Comparison of ENCODE assay signal across 1 cellular context in the genomic region with DNA sequence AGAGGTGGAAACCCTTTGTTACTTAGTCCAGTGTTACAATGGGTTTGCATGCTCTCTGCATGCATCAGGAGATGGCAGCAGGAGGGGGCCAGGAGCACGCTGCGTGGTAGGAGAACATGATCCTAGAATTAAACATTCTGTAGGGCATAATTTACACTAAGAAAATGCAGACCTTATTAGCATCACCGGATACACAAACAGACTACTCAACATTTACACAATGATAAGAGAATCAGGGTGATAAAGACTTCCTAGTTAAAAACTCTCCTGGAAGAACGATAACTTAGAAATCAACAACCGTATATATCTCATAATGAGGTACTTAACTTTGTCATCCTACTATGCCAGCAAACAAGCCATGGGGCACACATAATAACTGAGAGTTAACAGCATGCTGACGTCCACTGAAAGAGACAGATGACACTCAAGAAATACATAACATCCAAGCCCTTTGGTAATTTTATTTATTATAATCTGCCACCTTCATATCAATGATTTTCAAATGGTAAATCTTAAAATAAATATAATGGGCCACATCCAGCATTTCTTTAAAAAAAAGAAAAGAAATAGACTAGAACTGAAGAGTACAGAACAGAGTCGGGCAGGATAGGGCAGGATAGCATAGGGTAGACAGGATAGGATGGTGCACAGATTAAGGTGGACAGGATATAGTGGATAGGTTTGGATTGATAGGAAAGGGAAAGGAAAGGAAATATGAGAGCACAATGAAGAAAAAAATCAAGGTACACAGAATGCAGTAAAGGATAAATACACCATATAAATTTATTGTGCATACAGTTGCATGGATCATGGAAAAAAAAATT.
TF ChIP-seq lines count a peak whose summit lies in the region.

No MANE protein-coding gene starts in this region.

TF ChIP-seq in GM23338, 12 proteins besides CTCF, POLR2A, EP300 and RAD21 (continued from another document):
- TF ChIP-seq, protein P1, sequence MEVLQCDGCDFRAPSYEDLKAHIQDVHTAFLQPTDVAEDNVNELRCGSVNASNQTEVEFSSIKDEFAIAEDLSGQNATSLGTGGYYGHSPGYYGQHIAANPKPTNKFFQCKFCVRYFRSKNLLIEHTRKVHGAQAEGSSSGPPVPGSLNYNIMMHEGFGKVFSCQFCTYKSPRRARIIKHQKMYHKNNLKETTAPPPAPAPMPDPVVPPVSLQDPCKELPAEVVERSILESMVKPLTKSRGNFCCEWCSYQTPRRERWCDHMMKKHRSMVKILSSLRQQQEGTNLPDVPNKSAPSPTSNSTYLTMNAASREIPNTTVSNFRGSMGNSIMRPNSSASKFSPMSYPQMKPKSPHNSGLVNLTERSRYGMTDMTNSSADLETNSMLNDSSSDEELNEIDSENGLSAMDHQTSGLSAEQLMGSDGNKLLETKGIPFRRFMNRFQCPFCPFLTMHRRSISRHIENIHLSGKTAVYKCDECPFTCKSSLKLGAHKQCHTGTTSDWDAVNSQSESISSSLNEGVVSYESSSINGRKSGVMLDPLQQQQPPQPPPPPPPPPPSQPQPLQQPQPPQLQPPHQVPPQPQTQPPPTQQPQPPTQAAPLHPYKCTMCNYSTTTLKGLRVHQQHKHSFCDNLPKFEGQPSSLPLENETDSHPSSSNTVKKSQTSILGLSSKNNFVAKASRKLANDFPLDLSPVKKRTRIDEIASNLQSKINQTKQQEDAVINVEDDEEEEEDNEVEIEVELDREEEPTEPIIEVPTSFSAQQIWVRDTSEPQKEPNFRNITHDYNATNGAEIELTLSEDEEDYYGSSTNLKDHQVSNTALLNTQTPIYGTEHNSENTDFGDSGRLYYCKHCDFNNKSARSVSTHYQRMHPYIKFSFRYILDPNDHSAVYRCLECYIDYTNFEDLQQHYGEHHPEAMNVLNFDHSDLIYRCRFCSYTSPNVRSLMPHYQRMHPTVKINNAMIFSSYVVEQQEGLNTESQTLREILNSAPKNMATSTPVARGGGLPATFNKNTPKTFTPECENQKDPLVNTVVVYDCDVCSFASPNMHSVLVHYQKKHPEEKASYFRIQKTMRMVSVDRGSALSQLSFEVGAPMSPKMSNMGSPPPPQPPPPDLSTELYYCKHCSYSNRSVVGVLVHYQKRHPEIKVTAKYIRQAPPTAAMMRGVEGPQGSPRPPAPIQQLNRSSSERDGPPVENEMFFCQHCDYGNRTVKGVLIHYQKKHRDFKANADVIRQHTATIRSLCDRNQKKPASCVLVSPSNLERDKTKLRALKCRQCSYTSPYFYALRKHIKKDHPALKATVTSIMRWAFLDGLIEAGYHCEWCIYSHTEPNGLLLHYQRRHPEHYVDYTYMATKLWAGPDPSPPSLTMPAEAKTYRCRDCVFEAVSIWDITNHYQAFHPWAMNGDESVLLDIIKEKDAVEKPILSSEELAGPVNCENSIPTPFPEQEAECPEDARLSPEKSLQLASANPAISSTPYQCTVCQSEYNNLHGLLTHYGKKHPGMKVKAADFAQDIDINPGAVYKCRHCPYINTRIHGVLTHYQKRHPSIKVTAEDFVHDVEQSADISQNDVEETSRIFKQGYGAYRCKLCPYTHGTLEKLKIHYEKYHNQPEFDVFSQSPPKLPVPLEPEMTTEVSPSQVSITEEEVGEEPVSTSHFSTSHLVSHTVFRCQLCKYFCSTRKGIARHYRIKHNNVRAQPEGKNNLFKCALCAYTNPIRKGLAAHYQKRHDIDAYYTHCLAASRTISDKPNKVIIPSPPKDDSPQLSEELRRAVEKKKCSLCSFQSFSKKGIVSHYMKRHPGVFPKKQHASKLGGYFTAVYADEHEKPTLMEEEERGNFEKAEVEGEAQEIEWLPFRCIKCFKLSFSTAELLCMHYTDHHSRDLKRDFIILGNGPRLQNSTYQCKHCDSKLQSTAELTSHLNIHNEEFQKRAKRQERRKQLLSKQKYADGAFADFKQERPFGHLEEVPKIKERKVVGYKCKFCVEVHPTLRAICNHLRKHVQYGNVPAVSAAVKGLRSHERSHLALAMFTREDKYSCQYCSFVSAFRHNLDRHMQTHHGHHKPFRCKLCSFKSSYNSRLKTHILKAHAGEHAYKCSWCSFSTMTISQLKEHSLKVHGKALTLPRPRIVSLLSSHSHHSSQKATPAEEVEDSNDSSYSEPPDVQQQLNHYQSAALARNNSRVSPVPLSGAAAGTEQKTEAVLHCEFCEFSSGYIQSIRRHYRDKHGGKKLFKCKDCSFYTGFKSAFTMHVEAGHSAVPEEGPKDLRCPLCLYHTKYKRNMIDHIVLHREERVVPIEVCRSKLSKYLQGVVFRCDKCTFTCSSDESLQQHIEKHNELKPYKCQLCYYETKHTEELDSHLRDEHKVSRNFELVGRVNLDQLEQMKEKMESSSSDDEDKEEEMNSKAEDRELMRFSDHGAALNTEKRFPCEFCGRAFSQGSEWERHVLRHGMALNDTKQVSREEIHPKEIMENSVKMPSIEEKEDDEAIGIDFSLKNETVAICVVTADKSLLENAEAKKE (CRISPR knock-in tag; IDR thresholded peaks at IDR 0.05): no peak
- TF ChIP-seq NANOG (IDR thresholded peaks at IDR 0.05; ENCODE audit: borderline replicate concordance) (no peak), EZH2 (IDR thresholded peaks at IDR 0.05; ENCODE audit: low read depth, unreplicated experiment) (no peak), STAT1 (IDR thresholded peaks at IDR 0.05; ENCODE audit: unreplicated experiment) (no peak), CREB1 (CRISPR knock-in tag; IDR thresholded peaks at IDR 0.05; ENCODE audit: low read depth) (no peak), JUNB (IDR thresholded peaks at IDR 0.05; ENCODE audit: unreplicated experiment) (no peak)
- TF ChIP-seq, protein P2, sequence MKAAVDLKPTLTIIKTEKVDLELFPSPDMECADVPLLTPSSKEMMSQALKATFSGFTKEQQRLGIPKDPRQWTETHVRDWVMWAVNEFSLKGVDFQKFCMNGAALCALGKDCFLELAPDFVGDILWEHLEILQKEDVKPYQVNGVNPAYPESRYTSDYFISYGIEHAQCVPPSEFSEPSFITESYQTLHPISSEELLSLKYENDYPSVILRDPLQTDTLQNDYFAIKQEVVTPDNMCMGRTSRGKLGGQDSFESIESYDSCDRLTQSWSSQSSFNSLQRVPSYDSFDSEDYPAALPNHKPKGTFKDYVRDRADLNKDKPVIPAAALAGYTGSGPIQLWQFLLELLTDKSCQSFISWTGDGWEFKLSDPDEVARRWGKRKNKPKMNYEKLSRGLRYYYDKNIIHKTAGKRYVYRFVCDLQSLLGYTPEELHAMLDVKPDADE (IDR thresholded peaks at IDR 0.05): no peak
TF ChIP-seq in GM23338: peak in this region for 0.
